In genomic region chr14:76307786-76308780, GRCh38 we compare ENCODE assay signal across 13 cellular contexts.
"Had no signal": no experiment of that assay in that cellular context is flagged by ENCODE, and none has a peak within 500 bp of the region (broad histone marks: within the 10 kb centered on the region; RNA-seq: fewer than 3 reads in every experiment).

No MANE protein-coding gene starts in this region.

- H3K27me3 ChIP-seq: ascending aorta, tibial artery had no signal

- DNase-seq: activated CD4-positive, alpha-beta T cell treated with anti-CD3 and anti-CD28 coated beads, Interleukin-2, amount 50 U/mL, for 1 hour; activated naive CD4-positive, alpha-beta T cell treated with anti-CD3 and anti-CD28 coated beads, Interleukin-2, amount 10 ng/mL, durations not matched to agents 7 days and 5 days; activated T-cell treated with anti-CD3 and anti-CD28 coated beads for 4 hours; hippocampal formation; occipital lobe; right cardiac atrium; stimulated activated CD4-positive, alpha-beta T cell treated with anti-CD3 and anti-CD28 coated beads, Interleukin-15, amount 100 ng/mL, for 24 hours; stimulated activated CD4-positive, alpha-beta T cell treated with anti-CD3 and anti-CD28 coated beads, Interleukin-4, amount 100 ng/mL, for 1 hour; stimulated activated naive CD4-positive, alpha-beta T cell; SW 1271 had no signal

- H3K36me3 ChIP-seq: ascending aorta, tibial artery had no signal

- H3K27ac ChIP-seq: ascending aorta, skin epidermis, tibial artery had no signal

- H3K9me3 ChIP-seq: ascending aorta, tibial artery had no signal

- H3K4me3 ChIP-seq: ascending aorta, skin epidermis, tibial artery had no signal
